22 cellular contexts compared by ENCODE assay signal in genomic region chr11:14981507-14981906, GRCh38. TPM values are rescaled to one million over a fixed set of nuclear protein-coding genes. Genes with fewer than 3 reads are reported as not detected.
"Had no signal": no experiment of that assay in that cellular context is flagged by ENCODE, and none has a peak within 500 bp of the region (broad histone marks: within the 10 kb centered on the region; RNA-seq: fewer than 3 reads in every experiment).

No MANE protein-coding gene starts in this region.

- H3K36me3 ChIP-seq: breast epithelium, gastrocnemius medialis, neural progenitor cell, ovary had no signal

- H3K4me2 ChIP-seq: neural progenitor cell had no signal

- H3K9ac ChIP-seq: neural progenitor cell had no signal

- H3K36me3 Mint-ChIP-seq: naive thymus-derived CD4-positive, alpha-beta T cell; neural progenitor cell; stimulated activated naive B cell treated with anti-CD40 and anti-IgM and Interleukin-4, amounts not matched to agents 10 μg/mL and 1 μg/mL and 100 μg/mL, for 72 hours had no signal

- H3K9me3 Mint-ChIP-seq: activated CD4-positive, alpha-beta T cell treated with anti-CD3 and anti-CD28 coated beads, Interleukin-2, amount 10 ng/mL, durations not matched to agents 24 days and 14 days; activated CD8-positive, alpha-beta T cell treated with anti-CD3 and anti-CD28 coated beads for 36 hours; activated naive CD4-positive, alpha-beta T cell treated with anti-CD3 and anti-CD28 coated beads for 36 hours; activated naive CD8-positive, alpha-beta T cell treated with anti-CD3 and anti-CD28 coated beads, Interleukin-2, amount 50 U/mL, for 24 hours; activated T-cell treated with anti-CD3 and anti-CD28 coated beads, Interleukin-2, amount 50 U/mL, for 24 hours; activated T-helper 2 cell treated with anti-CD3 and anti-CD28 coated beads, Interferon-gamma antibody, Interleukin-2, Interleukin-4, amounts not matched to agents 10 μg/mL and 5 μg/mL and 100 μg/mL, durations not matched to agents 14 hours and 24 hours and 36 hours; neural progenitor cell; stimulated activated naive B cell treated with anti-CD40 and anti-IgM and Interleukin-4, amounts not matched to agents 10 μg/mL and 1 μg/mL and 100 μg/mL, for 72 hours; T-helper 1 cell treated with Interleukin-12 subunit alpha and Interleukin-12 subunit beta and Interleukin-4 antibody, amounts not matched to agents 30 μg/mL and 1 μg/mL, for 36 hours had no signal

- H3K9me3 ChIP-seq: breast epithelium, gastrocnemius medialis, ovary had no signal

- H3K4me3 Mint-ChIP-seq: activated CD4-positive, alpha-beta T cell treated with anti-CD3 and anti-CD28 coated beads, Interleukin-2, amount 10 ng/mL, durations not matched to agents 24 days and 14 days; activated CD8-positive, alpha-beta T cell treated with anti-CD3 and anti-CD28 coated beads for 36 hours; activated naive CD4-positive, alpha-beta T cell treated with anti-CD3 and anti-CD28 coated beads for 36 hours; activated naive CD8-positive, alpha-beta T cell treated with anti-CD3 and anti-CD28 coated beads, Interleukin-2, amount 50 U/mL, for 24 hours; activated T-cell treated with anti-CD3 and anti-CD28 coated beads, Interleukin-2, amount 50 U/mL, for 24 hours; memory B cell; naive thymus-derived CD4-positive, alpha-beta T cell; neural progenitor cell; stimulated activated naive B cell treated with anti-CD40 and anti-IgM and Interleukin-4, amounts not matched to agents 10 μg/mL and 1 μg/mL and 100 μg/mL, for 72 hours; T-helper 1 cell treated with Interleukin-12 subunit alpha and Interleukin-12 subunit beta and Interleukin-4 antibody, amounts not matched to agents 30 μg/mL and 1 μg/mL, for 36 hours had no signal

- H2AFZ ChIP-seq: neural progenitor cell had no signal

- H3K4me1 ChIP-seq: breast epithelium, neural progenitor cell had no signal

- H3K27me3 ChIP-seq: ovary had no signal

- H3K27ac ChIP-seq: breast epithelium, neural progenitor cell, ovary had no signal

- DNase-seq: activated CD4-positive, alpha-beta T cell treated with anti-CD3 and anti-CD28 coated beads, Interleukin-2, amount 10 ng/mL, durations not matched to agents 24 days and 14 days; activated CD8-positive, alpha-beta T cell treated with anti-CD3 and anti-CD28 coated beads for 36 hours; activated naive CD4-positive, alpha-beta T cell treated with anti-CD3 and anti-CD28 coated beads for 36 hours; activated naive CD8-positive, alpha-beta T cell treated with anti-CD3 and anti-CD28 coated beads, Interleukin-2, amount 50 U/mL, for 24 hours; activated T-cell treated with anti-CD3 and anti-CD28 coated beads, Interleukin-2, amount 50 U/mL, for 24 hours; aorta; cerebellar nuclear complex; cortex of kidney; head of caudate nucleus; naive thymus-derived CD4-positive, alpha-beta T cell; ovary; stimulated activated naive B cell treated with anti-CD40 and anti-IgM and Interleukin-4, amounts not matched to agents 10 μg/mL and 1 μg/mL and 100 μg/mL, for 72 hours had no signal

- H3K4me1 Mint-ChIP-seq: activated CD4-positive, alpha-beta T cell treated with anti-CD3 and anti-CD28 coated beads, Interleukin-2, amount 10 ng/mL, durations not matched to agents 24 days and 14 days; activated naive CD8-positive, alpha-beta T cell treated with anti-CD3 and anti-CD28 coated beads, Interleukin-2, amount 50 U/mL, for 24 hours; memory B cell; naive thymus-derived CD4-positive, alpha-beta T cell; neural progenitor cell; stimulated activated naive B cell treated with anti-CD40 and anti-IgM and Interleukin-4, amounts not matched to agents 10 μg/mL and 1 μg/mL and 100 μg/mL, for 72 hours had no signal

- H3K4me3 ChIP-seq: breast epithelium, gastrocnemius medialis, neural progenitor cell, ovary had no signal

- H3K27ac Mint-ChIP-seq: activated CD4-positive, alpha-beta T cell treated with anti-CD3 and anti-CD28 coated beads, Interleukin-2, amount 10 ng/mL, durations not matched to agents 24 days and 14 days; activated CD8-positive, alpha-beta T cell treated with anti-CD3 and anti-CD28 coated beads for 36 hours; activated naive CD4-positive, alpha-beta T cell treated with anti-CD3 and anti-CD28 coated beads for 36 hours; activated naive CD8-positive, alpha-beta T cell treated with anti-CD3 and anti-CD28 coated beads, Interleukin-2, amount 50 U/mL, for 24 hours; activated T-cell treated with anti-CD3 and anti-CD28 coated beads, Interleukin-2, amount 50 U/mL, for 24 hours; activated T-helper 2 cell treated with anti-CD3 and anti-CD28 coated beads, Interferon-gamma antibody, Interleukin-2, Interleukin-4, amounts not matched to agents 10 μg/mL and 5 μg/mL and 100 μg/mL, durations not matched to agents 14 hours and 24 hours and 36 hours; memory B cell; naive thymus-derived CD4-positive, alpha-beta T cell; neural progenitor cell; stimulated activated naive B cell treated with anti-CD40 and anti-IgM and Interleukin-4, amounts not matched to agents 10 μg/mL and 1 μg/mL and 100 μg/mL, for 72 hours; T-helper 1 cell treated with Interleukin-12 subunit alpha and Interleukin-12 subunit beta and Interleukin-4 antibody, amounts not matched to agents 30 μg/mL and 1 μg/mL, for 36 hours had no signal

RNA-seq across cellular contexts. Expression of gene CALCA, which starts 9.4 kb away (rescaled TPM):
- total RNA-seq: activated CD4-positive, alpha-beta T cell treated with anti-CD3 and anti-CD28 coated beads, Interleukin-2, amount 10 ng/mL, durations not matched to agents 24 days and 14 days; activated CD8-positive, alpha-beta T cell treated with anti-CD3 and anti-CD28 coated beads for 36 hours; activated naive CD4-positive, alpha-beta T cell treated with anti-CD3 and anti-CD28 coated beads for 36 hours; activated T-helper 2 cell treated with anti-CD3 and anti-CD28 coated beads, Interferon-gamma antibody, Interleukin-2, Interleukin-4, amounts not matched to agents 10 μg/mL and 5 μg/mL and 100 μg/mL, durations not matched to agents 14 hours and 24 hours and 36 hours; breast epithelium; esophagus mucosa; gastrocnemius medialis; mononuclear cell; naive thymus-derived CD4-positive, alpha-beta T cell; ovary; pulmonary artery endothelial cell; ureter had no signal
- polyA plus RNA-seq: naive thymus-derived CD4-positive, alpha-beta T cell; ovary had no signal
